Comparison of ENCODE assay signal across 6 cellular contexts in genomic region chr7:139835848-139836247, GRCh38. TPM values are rescaled to one million over a fixed set of nuclear protein-coding genes. Genes with fewer than 3 reads are reported as not detected.
DNase-seq lines count a peak whose midpoint lies in the region; ATAC-seq, FAIRE-seq and TF ChIP-seq lines count a peak whose summit lies in the region.
"Not testable (repeated sequence)": the region's sequence is repeated elsewhere in the genome, so short reads cannot be mapped to it uniquely, and the experiment has no call there.

No MANE protein-coding gene starts in this region.

- H3K4me3 ChIP-seq in A549; HEK293 (ENCODE audit: low read depth, low read length); Karpas-422 (ENCODE audit: low read length): not testable (repeated sequence)

- TF ChIP-seq EP300 in A549 (IDR thresholded peaks at IDR 0.05), result not testable (repeated sequence)

- H3K4me1 ChIP-seq in A549; HEK293 (ENCODE audit: control insufficient read depth, insufficient read depth, low read length); Karpas-422 (ENCODE audit: low read length): not testable (repeated sequence)

- H3K27me3 Mint-ChIP-seq in immature natural killer cell (ENCODE audit: low read depth in 3 of 3); natural killer cell (ENCODE audit: low read depth in 2 of 2); natural killer cell treated with Interleukin-12 subunit alpha and Interleukin-12 subunit beta and Interleukin-15 and Interleukin-18, amount 100 ng/mL, for 72 hours: not testable (repeated sequence)

- DNase-seq in A549 (ENCODE audit: low read depth in 1 of 2, low spot score in 1 of 2); immature natural killer cell; natural killer cell; natural killer cell treated with Interleukin-12 subunit alpha and Interleukin-12 subunit beta and Interleukin-15 and Interleukin-18, amount 100 ng/mL, for 72 hours (ENCODE audit: low spot score): not testable (repeated sequence)
- DNase-seq in Karpas-422, result peak; percentile 35

- not testable (repeated sequence) for H3K27me3 ChIP-seq in Karpas-422 (ENCODE audit: low read length)

- H3K4me2 ChIP-seq in A549; Karpas-422 (ENCODE audit: low read depth, low read length, poor library complexity, severe bottlenecking): not testable (repeated sequence)

- H3K27ac ChIP-seq in A549; HEK293 (ENCODE audit: extremely low read depth, low read depth, low read length); Karpas-422 (ENCODE audit: low read length): not testable (repeated sequence)

- H3K36me3 Mint-ChIP-seq in immature natural killer cell, result peaks cover 14 to 30% (median 15%) of the 10 kb centered on the region in 3 donors
- H3K36me3 Mint-ChIP-seq in natural killer cell, result peaks cover 11% of the 10 kb centered on the region
- peaks cover 78% of the 10 kb centered on the region for H3K36me3 Mint-ChIP-seq in natural killer cell treated with Interleukin-12 subunit alpha and Interleukin-12 subunit beta and Interleukin-15 and Interleukin-18, amount 100 ng/mL, for 72 hours

- H3K9me3 Mint-ChIP-seq in immature natural killer cell (peaks cover 0 to 21% (median 7%) of the 10 kb centered on the region in 6 donors), natural killer cell (peaks cover 5 to 16% of the 10 kb centered on the region in 2 donors)
- H3K9me3 Mint-ChIP-seq in natural killer cell treated with Interleukin-12 subunit alpha and Interleukin-12 subunit beta and Interleukin-15 and Interleukin-18, amount 100 ng/mL, for 72 hours, result peaks cover 26% of the 10 kb centered on the region

- not testable (repeated sequence) for H3K9me2 ChIP-seq in Karpas-422 (replicated peaks; ENCODE audit: insufficient read depth, low read length)

- H3K4me3 Mint-ChIP-seq in immature natural killer cell, natural killer cell: not testable (repeated sequence)
- H3K4me3 Mint-ChIP-seq in natural killer cell treated with Interleukin-12 subunit alpha and Interleukin-12 subunit beta and Interleukin-15 and Interleukin-18, amount 100 ng/mL, for 72 hours, result peak overlapping the region; percentile 41

- H3K9ac ChIP-seq in Karpas-422 (ENCODE audit: low read length), result not testable (repeated sequence)

- not testable (repeated sequence) for FAIRE-seq in A549 (lab: Jason Lieb, UNC)

- TF ChIP-seq RAD21 in A549 (conservative IDR thresholded peaks at IDR 0.05 in 1 of 2, IDR thresholded peaks at IDR 0.05 in 1 of 2), result not testable (repeated sequence)

- intact Hi-C loops in natural killer cell (cut with micrococcal nuclease), result not testable (repeated sequence)

- peaks cover 67 to 73% of the 10 kb centered on the region in 2 donors for H3K4me1 Mint-ChIP-seq in immature natural killer cell
- peaks cover 65 to 67% of the 10 kb centered on the region in 2 donors for H3K4me1 Mint-ChIP-seq in natural killer cell
- peaks cover 71 to 77% of the 10 kb centered on the region in 2 donors for H3K4me1 Mint-ChIP-seq in natural killer cell treated with Interleukin-12 subunit alpha and Interleukin-12 subunit beta and Interleukin-15 and Interleukin-18, amount 100 ng/mL, for 72 hours (ENCODE audit: low read depth in 2 of 2)

- CTCF ChIA-PET in A549 (lab: Yijun Ruan, JAX), result not testable (repeated sequence)
- CTCF ChIA-PET in HEK293 (lab: Yijun Ruan, JAX), result interaction anchor here (0.6 kb wide), 1 partner anchor 264 kb away, joined by 3 read pairs; no protein-coding TSS in a partner anchor

- not testable (repeated sequence) for TF ChIP-seq CTCF in A549 (IDR thresholded peaks at IDR 0.05); HEK293 (tag by site-specific recombination; IDR thresholded peaks at IDR 0.05); natural killer cell (IDR thresholded peaks at IDR 0.05)

- not testable (repeated sequence) for H2AFZ ChIP-seq in Karpas-422 (ENCODE audit: low read length)

- not testable (repeated sequence) for H4K20me1 ChIP-seq in Karpas-422 (ENCODE audit: insufficient read depth, low read depth, low read length)

- not testable (repeated sequence) for H3K36me3 ChIP-seq in HEK293 (ENCODE audit: control insufficient read depth in 2 of 2, insufficient read depth in 1 of 2, low read length in 2 of 2); Karpas-422 (ENCODE audit: insufficient read depth, low read length)

- WGBS in A549 (ENCODE audit: missing lambda C conversion rate), result 60% methylated on average over 1 of the region's 1 CpG

- not testable (repeated sequence) for H3K79me2 ChIP-seq in Karpas-422 (ENCODE audit: low read length)

- peak overlapping the region in 4 of 6 donors; percentile 2 to 76 (median 60) for H3K27ac Mint-ChIP-seq in immature natural killer cell
- H3K27ac Mint-ChIP-seq in natural killer cell, result peak overlapping the region; percentile 70 to 78
- H3K27ac Mint-ChIP-seq in natural killer cell treated with Interleukin-12 subunit alpha and Interleukin-12 subunit beta and Interleukin-15 and Interleukin-18, amount 100 ng/mL, for 72 hours, result peak overlapping the region; percentile 88 to 100

- H3K9me3 ChIP-seq in A549, result peaks cover 10% of the 10 kb centered on the region; the same call in 1 of the 3 replicates
- not testable (repeated sequence) for H3K9me3 ChIP-seq in HEK293 (ENCODE audit: control insufficient read depth, insufficient read depth, low read depth, low read length); Karpas-422 (ENCODE audit: low read length)

- POLR2A ChIA-PET in A549 (lab: Yijun Ruan, JAX); HEK293 (lab: Yijun Ruan, JAX): not testable (repeated sequence)

- not testable (repeated sequence) for TF ChIP-seq POLR2A in A549 (IDR thresholded peaks at IDR 0.05; ENCODE audit: low read length)

- not testable (repeated sequence) for ATAC-seq in A549; natural killer cell; natural killer cell treated with Interleukin-12 subunit alpha and Interleukin-12 subunit beta and Interleukin-15 and Interleukin-18, amount 100 ng/mL, for 72 hours

TF ChIP-seq in A549, 52 proteins besides CTCF, POLR2A, EP300 and RAD21:
- TF ChIP-seq ZC3H11A (IDR thresholded peaks at IDR 0.05), result peak; percentile 82

TF ChIP-seq in HEK293, 187 proteins besides CTCF, POLR2A, EP300 and RAD21 (continues in another document):
- peak; percentile 7; the same call in 1 of the 2 replicates for TF ChIP-seq ZNF146 (tag by site-specific recombination; IDR thresholded peaks at IDR 0.05)
- TF ChIP-seq, protein P1, sequence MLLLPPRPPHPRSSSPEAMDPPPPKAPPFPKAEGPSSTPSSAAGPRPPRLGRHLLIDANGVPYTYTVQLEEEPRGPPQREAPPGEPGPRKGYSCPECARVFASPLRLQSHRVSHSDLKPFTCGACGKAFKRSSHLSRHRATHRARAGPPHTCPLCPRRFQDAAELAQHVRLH (tag by site-specific recombination; IDR thresholded peaks at IDR 0.05), result peak; percentile 57; the same call in 1 of the 2 replicates
- TF ChIP-seq ZNF654 (tag by site-specific recombination; IDR thresholded peaks at IDR 0.05; ENCODE audit: low read depth), result peak; percentile 46
- peak; percentile 80 for TF ChIP-seq ZNF664 (tag by site-specific recombination; IDR thresholded peaks at IDR 0.05)
- TF ChIP-seq ZNF623 (tag by site-specific recombination; IDR thresholded peaks at IDR 0.05), result peak; percentile 79
- TF ChIP-seq ZNF514 (tag by site-specific recombination; IDR thresholded peaks at IDR 0.05), result 0 out of 2 replicates have a peak, but pooled peaks have one; percentile 60
- peak; percentile 32; the same call in 1 of the 2 replicates for TF ChIP-seq OVOL3 (tag by site-specific recombination; IDR thresholded peaks at IDR 0.05)
- TF ChIP-seq ZNF629 (tag by site-specific recombination; IDR thresholded peaks at IDR 0.05), result peak; percentile 65
- peak; percentile 56; the same call in 1 of the 2 replicates for TF ChIP-seq KLF7 (tag by site-specific recombination; IDR thresholded peaks at IDR 0.05; ENCODE audit: borderline replicate concordance)

RNA-seq across cellular contexts. Expression of gene TBXAS1, which starts 6.8 kb away (rescaled TPM):
- polyA plus RNA-seq in A549 (2011; rRNA removed), result 11.6 and 13.8 TPM in 2 replicates
- 6.3 and 6.9 TPM in 2 replicates for polyA plus RNA-seq in A549 (2012; cell fraction: cytosol; rRNA removed)
- 8.8 and 11.8 TPM in 2 replicates for polyA plus RNA-seq in A549 (2012; cell fraction: nucleus; rRNA removed)
- polyA plus RNA-seq in A549 (2017; fragmentation: RNase III; extraction: RNeasy Plus Mini Kit Qiagen cat#74134 plus additional on column Dnase treatment), result 8.5 to 8.8 TPM (median 8.8 TPM) in 3 replicates
- 9.2 and 15.5 TPM in 2 replicates for polyA minus RNA-seq in A549 (2011; rRNA and poly(A)+ RNA removed)
- total RNA-seq in Karpas-422 (2014; rRNA removed; shearing (Covaris generic); ENCODE audit: low replicate concordance), result not detected in 2 replicates
- 10 to 100 TPM; 59.6 to 93.3 (median 68.7) TPM for polyA plus RNA-seq in immature natural killer cell
- total RNA-seq in natural killer cell, result 100 to 1,000 TPM in 1 of 3 donors, 10 to 100 TPM in 2; 72.7 to 110 (median 88.7) TPM
- 100 to 1,000 TPM; 104 to 130 TPM for total RNA-seq in natural killer cell treated with Interleukin-12 subunit alpha and Interleukin-12 subunit beta and Interleukin-15 and Interleukin-18, amount 100 ng/mL, for 72 hours

RNA-seq across cellular contexts. Expression of gene HIPK2, which starts 58.0 kb away (rescaled TPM):
- 12.1 and 16.3 TPM in 2 replicates for polyA plus RNA-seq in A549 (2011; rRNA removed)
- 10.1 and 13.5 TPM in 2 replicates for polyA plus RNA-seq in A549 (2012; cell fraction: cytosol; rRNA removed)
- polyA plus RNA-seq in A549 (2012; cell fraction: nucleus; rRNA removed), result 9.9 and 11.2 TPM in 2 replicates
- 10.5 to 13.1 TPM (median 11.3 TPM) in 3 replicates for polyA plus RNA-seq in A549 (2017; fragmentation: RNase III; extraction: RNeasy Plus Mini Kit Qiagen cat#74134 plus additional on column Dnase treatment)
- polyA minus RNA-seq in A549 (2011; rRNA and poly(A)+ RNA removed), result 32.7 and 34.1 TPM in 2 replicates
- not detected in 2 replicates for total RNA-seq in Karpas-422 (2014; rRNA removed; shearing (Covaris generic); ENCODE audit: low replicate concordance)
- polyA plus RNA-seq in immature natural killer cell, result 10 to 100 TPM in 1 of 3 donors, 1 to 10 TPM in 2; 3.5 to 14.2 (median 3.7) TPM
- 100 to 1,000 TPM; 127 to 145 (median 144) TPM for total RNA-seq in natural killer cell
- total RNA-seq in natural killer cell treated with Interleukin-12 subunit alpha and Interleukin-12 subunit beta and Interleukin-15 and Interleukin-18, amount 100 ng/mL, for 72 hours, result 100 to 1,000 TPM; 152 to 245 TPM

Comparison
In these comparisons a context has a peak if more than half of its experiments do, and no peak if none do; other contexts are left out.
1. RNA of gene TBXAS1, which starts 6.8 kb away (total RNA-seq): 104 to 130 TPM in natural killer cell treated with Interleukin-12 subunit alpha and Interleukin-12 subunit beta and Interleukin-15 and Interleukin-18, amount 100 ng/mL, for 72 hours and 72.7 to 110 TPM in natural killer cell; not detected in Karpas-422; every median in the first group is over 10 times any median in the second.
2. RNA of gene HIPK2, which starts 58.0 kb away (total RNA-seq): 152 to 245 TPM in natural killer cell treated with Interleukin-12 subunit alpha and Interleukin-12 subunit beta and Interleukin-15 and Interleukin-18, amount 100 ng/mL, for 72 hours and 127 to 145 TPM in natural killer cell; not detected in Karpas-422; every median in the first group is over 100 times any median in the second.
3. Peak in every context shown above with its lines, with median percentiles within 50 percentile points of each other: H3K27ac Mint-ChIP-seq.